In the genomic region with DNA sequence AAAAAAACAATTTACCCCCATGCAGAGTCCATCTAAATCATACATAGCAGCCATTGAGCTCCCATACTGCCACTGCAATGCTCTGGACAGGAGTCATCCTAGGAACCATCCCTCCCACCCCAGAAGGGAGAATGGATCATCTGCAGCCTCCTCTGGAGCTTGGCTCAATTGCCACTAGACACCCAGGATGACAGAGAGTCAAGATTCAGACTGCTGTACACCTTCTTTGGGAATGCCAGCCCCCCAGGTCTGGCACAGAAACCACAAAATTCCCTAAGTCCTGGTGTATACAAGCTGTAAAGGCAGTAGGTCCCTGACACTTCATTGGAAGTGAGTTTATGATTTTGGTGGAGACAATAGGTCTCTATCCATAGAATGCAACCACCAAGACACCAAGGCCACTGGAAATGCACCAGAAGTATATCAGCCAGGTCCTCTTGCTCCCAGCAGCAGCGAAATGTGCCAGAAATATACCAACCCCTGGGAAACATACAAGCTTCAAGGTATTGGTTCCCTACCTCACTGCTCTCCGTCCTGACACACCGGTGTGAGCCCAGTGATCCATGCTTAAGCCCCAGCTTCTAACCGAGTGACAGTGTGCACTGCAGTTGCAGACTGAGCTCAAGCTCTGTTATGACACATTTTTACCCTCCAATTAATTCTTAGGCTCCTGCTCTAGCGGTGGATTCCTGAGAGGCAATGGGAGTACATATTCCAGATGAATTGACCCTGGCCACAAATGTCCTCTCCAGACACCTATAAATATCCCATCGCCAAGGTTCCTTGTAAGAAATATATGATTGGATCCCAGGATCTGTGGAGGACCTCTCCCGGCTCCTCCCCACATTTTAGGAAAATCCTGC, we compare ENCODE assay signal across 34 cellular contexts. TPM values are rescaled to one million over a fixed set of nuclear protein-coding genes. Genes with fewer than 3 reads are reported as not detected.
DNase-seq lines count a peak whose midpoint lies in the region; ATAC-seq, FAIRE-seq and TF ChIP-seq lines count a peak whose summit lies in the region.
"Had no signal": no experiment of that assay in that cellular context is flagged by ENCODE, and none has a peak within 500 bp of the region (broad histone marks: within the 10 kb centered on the region; RNA-seq: fewer than 3 reads in every experiment).

No MANE protein-coding gene starts in this region.

- no peak for FAIRE-seq in small intestine (lab: Jason Lieb, UNC)
- FAIRE-seq: GM18507, kidney had no signal

- H3K9me2 ChIP-seq in PC-3 (replicated peaks; ENCODE audit: low read length), result no peaks in the 10 kb centered on the region
- H3K9me2 ChIP-seq in SK-N-SH, result no peaks in the 10 kb centered on the region

- H3K4me3 ChIP-seq in PC-3 (ENCODE audit: low read length) (no peak overlapping the region), small intestine (ENCODE audit: low read depth in 1 of 2, low read length in 2 of 2) (no peak overlapping the region), SK-N-SH (ENCODE audit: low read depth in 2 of 2, low read length in 1 of 2) (no peak overlapping the region)
- H3K4me3 ChIP-seq: mucosa of descending colon, SJCRH30, uterus had no signal

- H3K4me2 ChIP-seq in PC-3 (ENCODE audit: low read length) (no peak overlapping the region), SK-N-SH (no peak overlapping the region)

- intact Hi-C loops in PC-3 (cut with micrococcal nuclease), result no loop called here

- POLR2A ChIA-PET in PC-3 (lab: Charles Lee; ENCODE audit: unreplicated experiment) (no interaction called here), SK-N-SH (lab: Yijun Ruan, JAX) (interaction anchor here (0.6 kb wide), 1 partner anchor 257 kb away, joined by 3 read pairs; no protein-coding TSS in a partner anchor)

- H3K9me3 ChIP-seq in PC-3 (ENCODE audit: low read length) (no peaks in the 10 kb centered on the region), small intestine (ENCODE audit: control insufficient read depth, low read depth) (no peaks in the 10 kb centered on the region), SK-N-SH (no peaks in the 10 kb centered on the region)
- H3K9me3 ChIP-seq: mucosa of descending colon, SJCRH30, uterus had no signal

- H3F3A ChIP-seq in PC-3 (ENCODE audit: low read length, unreplicated experiment) (no peaks in the 10 kb centered on the region), SK-N-SH (replicated peaks; ENCODE audit: insufficient read depth) (no peaks in the 10 kb centered on the region)

- 51 to 77% (median 56%) methylated on average over 7 of the region's 7 CpGs for WGBS in small intestine, 3 donors
- 57% methylated on average over 7 of the region's 7 CpGs for WGBS in SK-N-SH (ENCODE audit: low lambda C conversion rate)

- no peak for TF ChIP-seq EP300 in SK-N-SH (IDR thresholded peaks at IDR 0.05; ENCODE audit: borderline replicate concordance in 1 of 2, low read depth in 1 of 2, low read length in 1 of 2)

- CTCF ChIA-PET in PC-3 (lab: Charles Lee), result no interaction called here
- CTCF ChIA-PET in SK-N-SH (lab: Yijun Ruan, JAX), result interaction anchor here (1.4 to 3.3 kb wide), 5 partner anchors 34 to 499 kb away, joined by 3 to 10 read pairs (median 6); no protein-coding TSS in a partner anchor

- H2AFZ ChIP-seq in PC-3 (ENCODE audit: low read length) (0 out of 2 replicates have a peak overlapping the region, but pooled peaks have one; percentile 26), SK-N-SH (ENCODE audit: low read depth) (no peak overlapping the region)

- H4K20me1 ChIP-seq in PC-3 (ENCODE audit: low read length) (no peaks in the 10 kb centered on the region), SK-N-SH (ENCODE audit: insufficient read depth) (0 out of 2 replicates have a peak, but pooled peaks cover 5% of the 10 kb centered on the region)

- TF ChIP-seq CTCF in PC-3 (conservative IDR thresholded peaks at IDR 0.05; ENCODE audit: low read depth, low read length), result no peak
- TF ChIP-seq CTCF in SK-N-SH (IDR thresholded peaks at IDR 0.05), result no peak

- H3K4me1 ChIP-seq in PC-3 (ENCODE audit: insufficient read depth, low read length), result no peaks in the 10 kb centered on the region
- peaks cover 0 to 10% of the 10 kb centered on the region in 2 donors for H3K4me1 ChIP-seq in small intestine (ENCODE audit: control insufficient read depth in 2 of 2, insufficient read depth in 1 of 2, low read depth in 1 of 2, low read length in 1 of 2)
- H3K4me1 ChIP-seq in SK-N-SH (ENCODE audit: control insufficient read depth in 1 of 2, insufficient read depth in 2 of 2, low read depth in 1 of 2, low read length in 1 of 2), result peaks cover 0 to 6% of the 10 kb centered on the region in 2 experiments; a peak in 1 of 4 replicates
- H3K4me1 ChIP-seq: SJCRH30 had no signal

- H3K79me2 ChIP-seq in PC-3 (ENCODE audit: low read length) (no peaks in the 10 kb centered on the region), SK-N-SH (ENCODE audit: insufficient read depth) (no peaks in the 10 kb centered on the region)

- peaks cover 73% of the 10 kb centered on the region for H3K27me3 ChIP-seq in PC-3 (ENCODE audit: low read length)
- H3K27me3 ChIP-seq in small intestine (ENCODE audit: control insufficient read depth in 2 of 2, insufficient read depth in 2 of 2, low read length in 2 of 2), result peaks cover 0 to 80% of the 10 kb centered on the region in 2 donors
- H3K27me3 ChIP-seq in SK-N-SH (ENCODE audit: insufficient read depth), result peaks cover 98% of the 10 kb centered on the region

- no TSS peak for BruUV-seq in PC-3 (replicated peaks; lab: Mats Ljungman, UMichigan)

- H3K36me3 ChIP-seq in PC-3 (ENCODE audit: low read depth, low read length) (no peaks in the 10 kb centered on the region), small intestine (ENCODE audit: control insufficient read depth in 2 of 2, insufficient read depth in 2 of 2, low read length in 2 of 2) (no peaks in the 10 kb centered on the region), SK-N-SH (replicated peaks in 1 of 2; ENCODE audit: control insufficient read depth in 1 of 2, insufficient read depth in 2 of 2, low read length in 1 of 2) (no peaks in the 10 kb centered on the region)
- H3K36me3 ChIP-seq: SJCRH30, uterus had no signal

- TF ChIP-seq RAD21 in SK-N-SH (IDR thresholded peaks at IDR 0.05; ENCODE audit: low read length), result no peak

- H3K27ac ChIP-seq in PC-3 (ENCODE audit: low read length) (no peak overlapping the region), small intestine (ENCODE audit: low read depth in 1 of 2, low read length in 1 of 2) (no peak overlapping the region), SK-N-SH (ENCODE audit: low read depth in 2 of 2, low read length in 1 of 2) (no peak overlapping the region)
- H3K27ac ChIP-seq: SJCRH30 had no signal

- DNase-seq in NCI-H82 (lab: John Stamatoyannopoulos, UW), result peak; percentile 38
- no peak for DNase-seq in NCI-H82 treated with DMSO at 0.1 percent for 48 hours (lab: John Stamatoyannopoulos, UW; ENCODE audit: unreplicated experiment)
- DNase-seq in PC-3, result no peak
- DNase-seq in erythroblast (lab: John Stamatoyannopoulos, UW), result peak; percentile 53 to 68
- DNase-seq in retina, result peak; percentile 22
- DNase-seq in small intestine, result no peak
- DNase-seq in SK-N-SH, result no peak
- DNase-seq: activated B cell treated with CpG ODN at 0.5 μM for 24 hours; activated CD4-positive, alpha-beta T cell treated with anti-CD3 and anti-CD28 coated beads, Interleukin-2, amount 50 U/mL, for 1 hour; activated gamma-delta T cell; activated T-cell treated with anti-CD3 and anti-CD28 coated beads, Interleukin-2, amount 50 U/mL, for 4 hours; caudate nucleus; CD4-positive, CD25-positive, alpha-beta regulatory T cell; effector CD8-positive, alpha-beta T cell; HCEC 1CT; head of caudate nucleus; kidney; mucosa of descending colon; natural killer cell; NCI-H1436 treated with DMSO at 0.1 percent for 48 hours; NCI-H2081 treated with DMSO at 0.1 percent for 48 hours; NCI-H748 treated with DMSO at 0.1 percent for 48 hours; occipital lobe; SJCRH30; stimulated activated CD4-positive, alpha-beta T cell treated with anti-CD3 and anti-CD28 coated beads, Interleukin-15, amount 100 ng/mL, for 24 hours; stimulated activated CD4-positive, alpha-beta T cell treated with anti-CD3 and anti-CD28 coated beads, Interleukin-4, amount 100 ng/mL, for 4 hours; T-helper 9 cell had no signal

- no peak overlapping the region for H3K9ac ChIP-seq in PC-3 (ENCODE audit: low read length)
- no peak overlapping the region for H3K9ac ChIP-seq in SK-N-SH

- ATAC-seq in PC-3 (no peak), GM18909 (IDR thresholded peaks at IDR 0.05; ENCODE audit: poor library complexity, unreplicated experiment) (no peak)
- ATAC-seq: activated T-cell treated with anti-CD3 and anti-CD28 coated beads, Interleukin-2, amount 50 U/mL, for 4 hours; mucosa of descending colon; natural killer cell had no signal

- TF ChIP-seq POLR2A in erythroblast (IDR thresholded peaks at IDR 0.05; ENCODE audit: low read length), result peak; percentile 50

TF ChIP-seq in SK-N-SH, 30 proteins besides CTCF, POLR2A, EP300 and RAD21 (continues in another document):
- TF ChIP-seq ELF1 (IDR thresholded peaks at IDR 0.05) (no peak), JUND (IDR thresholded peaks at IDR 0.05) (no peak)
- TF ChIP-seq, protein P1, sequence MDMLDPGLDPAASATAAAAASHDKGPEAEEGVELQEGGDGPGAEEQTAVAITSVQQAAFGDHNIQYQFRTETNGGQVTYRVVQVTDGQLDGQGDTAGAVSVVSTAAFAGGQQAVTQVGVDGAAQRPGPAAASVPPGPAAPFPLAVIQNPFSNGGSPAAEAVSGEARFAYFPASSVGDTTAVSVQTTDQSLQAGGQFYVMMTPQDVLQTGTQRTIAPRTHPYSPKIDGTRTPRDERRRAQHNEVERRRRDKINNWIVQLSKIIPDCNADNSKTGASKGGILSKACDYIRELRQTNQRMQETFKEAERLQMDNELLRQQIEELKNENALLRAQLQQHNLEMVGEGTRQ (IDR thresholded peaks at IDR 0.05; ENCODE audit: borderline replicate concordance, low read depth, low read length), result no peak
- TF ChIP-seq, protein P2, sequence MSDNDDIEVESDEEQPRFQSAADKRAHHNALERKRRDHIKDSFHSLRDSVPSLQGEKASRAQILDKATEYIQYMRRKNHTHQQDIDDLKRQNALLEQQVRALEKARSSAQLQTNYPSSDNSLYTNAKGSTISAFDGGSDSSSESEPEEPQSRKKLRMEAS (IDR thresholded peaks at IDR 0.05; ENCODE audit: low read depth), result no peak

RNA-seq across cellular contexts. Expression of gene TAL1, which starts 4.4 kb away (rescaled TPM):
- total RNA-seq in PC-3 (2014; rRNA removed), result not detected in 2 replicates
- 1 to 10 TPM in 1 of 3 donors, under 1 TPM in 2; 0.27 to 4.7 (median 0.45) TPM for polyA plus RNA-seq in small intestine
- not detected in 2 replicates for polyA plus RNA-seq in SK-N-SH (2012; rRNA removed)
- not detected in 2 replicates for polyA plus RNA-seq in SK-N-SH (2012; cell fraction: cytosol; rRNA removed)
- not detected in 2 replicates for polyA plus RNA-seq in SK-N-SH (2012; cell fraction: nucleus; rRNA removed)
- total RNA-seq: A172, activated B cell treated with CpG ODN at 0.5 μM for 24 hours, fibroblast of villous mesenchyme, LHCN-M2, RPMI7951 had no signal
- polyA plus RNA-seq: CD4-positive, CD25-positive, alpha-beta regulatory T cell had no signal

RNA-seq across cellular contexts. Expression of gene PDZK1IP1, which starts 37.8 kb away (rescaled TPM):
- total RNA-seq in PC-3 (2014; rRNA removed), result not detected in 2 replicates
- polyA plus RNA-seq in small intestine, result 100 to 1,000 TPM in 1 of 3 donors, 1 to 10 TPM in 2; 5.1 to 134 (median 7.8) TPM
- polyA plus RNA-seq in SK-N-SH (2012; rRNA removed), result not detected in 2 replicates
- not detected in 2 replicates for polyA plus RNA-seq in SK-N-SH (2012; cell fraction: cytosol; rRNA removed)
- polyA plus RNA-seq in SK-N-SH (2012; cell fraction: nucleus; rRNA removed), result not detected in 2 replicates
- total RNA-seq: activated B cell treated with CpG ODN at 0.5 μM for 24 hours; activated T-cell treated with anti-CD3 and anti-CD28 coated beads, Interleukin-2, amount 50 U/mL, for 4 hours; LHCN-M2; occipital lobe; RPMI7951; SJCRH30 had no signal
- polyA plus RNA-seq: CD4-positive, CD25-positive, alpha-beta regulatory T cell had no signal

Comparison
In these comparisons a context has a peak if more than half of its experiments do, and no peak if none do; other contexts are left out.
1. DNase-seq: peak in NCI-H82 (single experiment), erythroblast (2 of 2) and retina (single experiment); none in NCI-H82 treated with DMSO at 0.1 percent for 48 hours (single experiment), PC-3 (single experiment), small intestine (single experiment) and SK-N-SH (single experiment).